ENCODE assay signal across 23 cellular contexts in genomic region chr17:45402916-45403315, GRCh38.
"Had no signal": no experiment of that assay in that cellular context is flagged by ENCODE, and none has a peak within 500 bp of the region (broad histone marks: within the 10 kb centered on the region; RNA-seq: fewer than 3 reads in every experiment).

No MANE protein-coding gene starts in this region.

- DNase-seq: colonic mucosa; dermis blood vessel endothelial cell; endodermal cell; erythroblast; foreskin melanocyte; head of caudate nucleus; hippocampal formation; left colon; left ventricle myocardium superior; naive thymus-derived CD4-positive, alpha-beta T cell; nephron progenitor cell; ovary; stimulated activated CD4-positive, alpha-beta T cell treated with anti-CD3 and anti-CD28 coated beads, Interleukin-4, amount 100 ng/mL, for 1 hour; stimulated activated CD8-positive, alpha-beta memory T cell treated with anti-CD3 and anti-CD28 coated beads, Interleukin-4, amount 100 ng/mL, for 48 hours; tibial artery; upper lobe of left lung; uterus had no signal

- H3K4me3 ChIP-seq: colonic mucosa, ovary, smooth muscle cell, tibial artery, upper lobe of left lung, uterus had no signal

- H3K27ac Mint-ChIP-seq: endodermal cell; nephron progenitor cell; progenitor cell of endocrine pancreas; stimulated activated naive CD8-positive, alpha-beta T cell treated with anti-CD3 and anti-CD28 coated beads, Interleukin-15, Interleukin-2, amounts not matched to agents 100 ng/mL and 50 ng/mL, for 24 hours had no signal

- FAIRE-seq: endothelial cell of umbilical vein had no signal

- H3K4me2 ChIP-seq: smooth muscle cell had no signal

- H3K27ac ChIP-seq: colonic mucosa, ovary, tibial artery, upper lobe of left lung, uterus had no signal

- H3K27me3 Mint-ChIP-seq: naive thymus-derived CD4-positive, alpha-beta T cell; stimulated activated memory B cell treated with anti-CD40 and anti-IgM and Interleukin-4, amounts not matched to agents 10 μg/mL and 1 μg/mL and 100 μg/mL, for 72 hours; stimulated activated naive CD8-positive, alpha-beta T cell treated with anti-CD3 and anti-CD28 coated beads, Interleukin-15, Interleukin-2, amounts not matched to agents 100 ng/mL and 50 ng/mL, for 24 hours had no signal

- ATAC-seq: left colon; left ventricle myocardium superior; naive thymus-derived CD4-positive, alpha-beta T cell; right cardiac atrium; stimulated activated memory B cell treated with anti-CD40 and anti-IgM and Interleukin-4, amounts not matched to agents 10 μg/mL and 1 μg/mL and 100 μg/mL, for 72 hours had no signal

- H3K4me1 ChIP-seq: uterus had no signal

- H3K36me3 ChIP-seq: ovary, uterus had no signal

- H3K9me3 ChIP-seq: colonic mucosa, ovary, tibial artery, upper lobe of left lung, uterus had no signal

- H3K4me3 Mint-ChIP-seq: endodermal cell; naive thymus-derived CD4-positive, alpha-beta T cell; nephron progenitor cell; stimulated activated memory B cell treated with anti-CD40 and anti-IgM and Interleukin-4, amounts not matched to agents 10 μg/mL and 1 μg/mL and 100 μg/mL, for 72 hours; stimulated activated naive CD8-positive, alpha-beta T cell treated with anti-CD3 and anti-CD28 coated beads, Interleukin-15, Interleukin-2, amounts not matched to agents 100 ng/mL and 50 ng/mL, for 24 hours had no signal

- H3K27me3 ChIP-seq: colonic mucosa, ovary, upper lobe of left lung, uterus had no signal

- H3K9me3 Mint-ChIP-seq: endodermal cell; naive thymus-derived CD4-positive, alpha-beta T cell; nephron progenitor cell; stimulated activated memory B cell treated with anti-CD40 and anti-IgM and Interleukin-4, amounts not matched to agents 10 μg/mL and 1 μg/mL and 100 μg/mL, for 72 hours; stimulated activated naive CD8-positive, alpha-beta T cell treated with anti-CD3 and anti-CD28 coated beads, Interleukin-15, Interleukin-2, amounts not matched to agents 100 ng/mL and 50 ng/mL, for 24 hours had no signal
